10 cellular contexts compared by ENCODE assay signal in the genomic region with DNA sequence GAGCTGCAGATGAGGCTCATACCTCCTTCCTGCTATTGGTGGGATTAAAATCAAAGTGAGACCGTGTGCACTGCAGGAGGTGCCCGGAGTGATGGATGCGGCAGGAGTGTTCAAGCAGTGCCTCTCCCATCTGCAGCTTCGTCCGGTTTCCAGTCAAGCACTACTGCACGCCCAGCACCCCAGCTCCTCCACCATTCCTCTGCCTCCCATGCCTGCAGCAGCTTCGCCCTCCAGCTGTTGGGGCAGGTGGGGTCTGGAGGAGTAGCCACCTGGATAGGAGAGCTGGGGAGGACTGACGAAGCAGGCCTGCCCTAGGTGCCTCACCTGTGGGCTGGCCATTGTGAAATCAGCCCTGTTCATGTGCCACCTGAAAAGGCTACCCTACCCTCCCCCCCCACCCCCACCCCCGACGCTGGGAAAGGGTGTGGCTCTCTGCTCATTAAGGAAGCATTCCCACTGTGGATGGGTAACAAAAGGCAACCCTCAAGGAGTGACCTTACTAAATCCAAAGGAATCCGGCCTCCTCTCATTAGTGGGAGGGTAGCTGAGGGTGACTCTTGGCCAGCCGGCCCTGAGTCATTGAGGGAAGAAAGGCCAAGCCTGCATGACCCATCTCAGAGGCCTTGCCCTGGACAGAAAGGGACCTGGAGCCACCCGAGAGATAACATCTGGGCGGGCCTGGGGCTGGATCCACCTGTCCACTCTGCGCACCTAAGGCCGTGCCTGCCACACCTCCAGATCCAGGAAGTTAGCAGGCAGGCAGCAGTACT.
DNase-seq lines count a peak whose midpoint lies in the region; ATAC-seq and TF ChIP-seq lines count a peak whose summit lies in the region.
"Had no signal": no experiment of that assay in that cellular context is flagged by ENCODE, and none has a peak within 500 bp of the region (broad histone marks: within the 10 kb centered on the region; RNA-seq: fewer than 3 reads in every experiment).

No MANE protein-coding gene starts in this region.

- intact Hi-C loops in stomach (cut with DNase I; ENCODE audit: low total_unique reads) (no loop called here), body of pancreas (cut with DNase I) (no loop called here)

- H3K27me3 ChIP-seq in foreskin keratinocyte = no peaks in the 10 kb centered on the region
- no peaks in the 10 kb centered on the region for H3K27me3 ChIP-seq in stomach
- H3K27me3 ChIP-seq in body of pancreas = no peaks in the 10 kb centered on the region

- no peak overlapping the region for H3K27ac Mint-ChIP-seq in HFFc6

- H3K36me3 ChIP-seq in stomach (no peaks in the 10 kb centered on the region), body of pancreas (replicated peaks in 1 of 2; ENCODE audit: insufficient read depth in 1 of 2, low read depth in 2 of 2) (no peaks in the 10 kb centered on the region)

- TF ChIP-seq POLR2A in stomach (IDR thresholded peaks at IDR 0.05) (no peak), body of pancreas (IDR thresholded peaks at IDR 0.05) (no peak)

- H3K9me3 ChIP-seq in stomach = no peaks in the 10 kb centered on the region
- H3K9me3 ChIP-seq in body of pancreas = no peaks in the 10 kb centered on the region

- H3K36me3 Mint-ChIP-seq in HFFc6 (ENCODE audit: low read depth) = no peaks in the 10 kb centered on the region

- POLR2A ChIA-PET in RWPE1 (lab: Yijun Ruan, JAX; ENCODE audit: low non-redundant PET) = no interaction called here

- peaks cover 22% of the 10 kb centered on the region for H3K4me1 ChIP-seq in foreskin keratinocyte
- H3K4me1 ChIP-seq in stomach = peaks cover 0 to 20% (median 0%) of the 10 kb centered on the region in 4 donors
- H3K4me1 ChIP-seq in body of pancreas = peaks cover 7% of the 10 kb centered on the region

- no peak for TF ChIP-seq EP300 in stomach (IDR thresholded peaks at IDR 0.05)

- CTCF ChIA-PET in RWPE1 (lab: Yijun Ruan, JAX) = interaction anchor here (0.6 kb wide), 1 partner anchor 127 kb away, joined by 3 read pairs; no protein-coding TSS in a partner anchor

- peaks cover 52% of the 10 kb centered on the region for H3K4me1 Mint-ChIP-seq in HFFc6 (ENCODE audit: low read depth)

- DNase-seq in HFFc6 = peak; percentile 64
- peak; percentile 74 for DNase-seq in RWPE1 (ENCODE audit: low spot score)
- peak; percentile 48 to 87 for DNase-seq in foreskin keratinocyte
- DNase-seq in stomach = peak; percentile 63
- DNase-seq in amniotic stem cell (lab: John Stamatoyannopoulos, UW) = no peak
- no peak for DNase-seq in COLO829 (ENCODE audit: low spot score)
- DNase-seq in central memory CD4-positive, alpha-beta T cell = no peak
- no peak for DNase-seq in body of pancreas
- DNase-seq: hypothalamus, substantia nigra had no signal

- no peak overlapping the region for H3K4me3 Mint-ChIP-seq in HFFc6

- TF ChIP-seq CTCF in HFFc6 (IDR thresholded peaks at IDR 0.05) (no peak), RWPE1 (conservative IDR thresholded peaks at IDR 0.05; ENCODE audit: low read depth) (no peak), foreskin keratinocyte (conservative IDR thresholded peaks at IDR 0.05) (no peak), stomach (IDR thresholded peaks at IDR 0.05) (no peak), body of pancreas (IDR thresholded peaks at IDR 0.05) (no peak)

- no peaks in the 10 kb centered on the region for H3K9me3 Mint-ChIP-seq in HFFc6

- ATAC-seq in foreskin keratinocyte (peak; percentile 52), body of pancreas (no peak)

- H3K4me3 ChIP-seq in stomach (no peak overlapping the region), body of pancreas (no peak overlapping the region)

- WGBS in stomach, 5 donors = 73 to 85% (median 79%) methylated on average over 16 of the region's 16 CpGs
- 84 to 85% methylated on average over 14 to 16 of the region's 16 CpGs for WGBS in body of pancreas, 2 donors

- peak overlapping the region; percentile 59 for H3K27ac ChIP-seq in RWPE1
- no peak overlapping the region for H3K27ac ChIP-seq in foreskin keratinocyte
- H3K27ac ChIP-seq in stomach = peak overlapping the region in 1 of 5 donors; percentile 55
- no peak overlapping the region for H3K27ac ChIP-seq in body of pancreas

- peaks cover 4% of the 10 kb centered on the region; the same call in 1 of the 2 replicates for H3K27me3 Mint-ChIP-seq in HFFc6 (ENCODE audit: insufficient read depth)

Comparison
In these comparisons a context has a peak if more than half of its experiments do, and no peak if none do; other contexts are left out.
1. DNase-seq: peak in HFFc6 (single experiment), RWPE1 (single experiment), foreskin keratinocyte (2 of 2) and stomach (single experiment); none in amniotic stem cell (single experiment), COLO829 (single experiment), central memory CD4-positive, alpha-beta T cell (single experiment) and body of pancreas (0 of 4).